ENCODE assay signal across 1 cellular context in the genomic region with DNA sequence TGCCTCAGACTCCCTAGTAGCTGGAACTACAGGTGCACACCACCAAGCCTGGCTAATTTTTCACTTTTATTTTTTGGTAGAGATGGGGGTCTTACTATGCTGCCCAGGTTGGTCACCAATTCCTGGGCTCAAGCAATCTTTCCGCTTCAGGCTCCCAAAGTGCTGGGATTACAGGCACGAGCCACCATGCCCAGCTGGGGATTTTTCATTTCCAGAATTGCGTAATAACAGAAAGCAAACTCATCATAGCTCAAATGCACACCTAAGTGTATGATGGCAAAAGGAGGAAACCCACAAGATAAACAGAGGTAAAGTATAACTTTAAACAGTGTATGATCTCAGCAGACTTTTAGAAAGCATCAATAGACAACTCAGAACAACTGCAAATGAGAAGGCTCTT.
TF ChIP-seq lines count a peak whose summit lies in the region.

No MANE protein-coding gene starts in this region.

TF ChIP-seq in HepG2, 621 proteins besides CTCF, POLR2A, EP300 and RAD21:
- TF ChIP-seq, protein P1, sequence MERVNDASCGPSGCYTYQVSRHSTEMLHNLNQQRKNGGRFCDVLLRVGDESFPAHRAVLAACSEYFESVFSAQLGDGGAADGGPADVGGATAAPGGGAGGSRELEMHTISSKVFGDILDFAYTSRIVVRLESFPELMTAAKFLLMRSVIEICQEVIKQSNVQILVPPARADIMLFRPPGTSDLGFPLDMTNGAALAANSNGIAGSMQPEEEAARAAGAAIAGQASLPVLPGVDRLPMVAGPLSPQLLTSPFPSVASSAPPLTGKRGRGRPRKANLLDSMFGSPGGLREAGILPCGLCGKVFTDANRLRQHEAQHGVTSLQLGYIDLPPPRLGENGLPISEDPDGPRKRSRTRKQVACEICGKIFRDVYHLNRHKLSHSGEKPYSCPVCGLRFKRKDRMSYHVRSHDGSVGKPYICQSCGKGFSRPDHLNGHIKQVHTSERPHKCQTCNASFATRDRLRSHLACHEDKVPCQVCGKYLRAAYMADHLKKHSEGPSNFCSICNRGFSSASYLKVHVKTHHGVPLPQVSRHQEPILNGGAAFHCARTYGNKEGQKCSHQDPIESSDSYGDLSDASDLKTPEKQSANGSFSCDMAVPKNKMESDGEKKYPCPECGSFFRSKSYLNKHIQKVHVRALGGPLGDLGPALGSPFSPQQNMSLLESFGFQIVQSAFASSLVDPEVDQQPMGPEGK (CRISPR knock-in tag; IDR thresholded peaks at IDR 0.05) = no peak
- peak; percentile 34; the same call in 1 of the 2 replicates for TF ChIP-seq CEBPB (IDR thresholded peaks at IDR 0.05; ENCODE audit: borderline replicate concordance, low read depth, low read length)
